Comparison of ENCODE assay signal across 12 cellular contexts in the genomic region with DNA sequence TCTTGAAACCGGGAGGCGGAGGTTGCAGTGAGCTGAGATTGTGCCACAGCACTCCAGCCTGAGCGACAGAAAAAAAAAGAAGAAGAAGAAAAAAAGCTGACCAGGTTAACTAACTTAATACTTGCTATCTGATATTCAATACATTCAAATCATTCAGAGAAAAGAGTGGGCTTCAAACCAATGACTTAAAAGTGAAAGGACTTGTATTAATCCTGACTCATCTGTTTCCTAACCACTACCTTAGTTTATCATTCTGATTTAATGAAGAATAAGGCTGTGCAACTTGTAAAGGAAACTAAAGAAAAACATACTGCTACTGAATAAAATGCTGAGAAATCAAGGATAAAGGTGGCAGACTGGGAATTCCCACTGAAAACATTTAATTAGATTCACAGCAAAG.
DNase-seq lines count a peak whose midpoint lies in the region; ATAC-seq, FAIRE-seq and TF ChIP-seq lines count a peak whose summit lies in the region.
"Had no signal": no experiment of that assay in that cellular context is flagged by ENCODE, and none has a peak within 500 bp of the region (broad histone marks: within the 10 kb centered on the region; RNA-seq: fewer than 3 reads in every experiment).

No MANE protein-coding gene starts in this region.

- H3K4me3 ChIP-seq in CD8-positive, alpha-beta T cell (ENCODE audit: low read depth, low read length): no peak overlapping the region
- no peak overlapping the region for H3K4me3 ChIP-seq in adrenal gland

- peak overlapping the region; percentile 47 for H3K4me3 Mint-ChIP-seq in CD8-positive, alpha-beta T cell
- peak overlapping the region; percentile 70 to 92 (median 86) for H3K4me3 Mint-ChIP-seq in naive B cell

- no peaks in the 10 kb centered on the region for H3K27me3 Mint-ChIP-seq in CD8-positive, alpha-beta T cell (ENCODE audit: low read depth)
- no peaks in the 10 kb centered on the region for H3K27me3 Mint-ChIP-seq in naive B cell

- no peak overlapping the region for H3K27ac ChIP-seq in CD8-positive, alpha-beta T cell (ENCODE audit: low read depth, low read length)
- peak overlapping the region in 1 of 5 donors; percentile 10 for H3K27ac ChIP-seq in adrenal gland

- peaks cover 55% of the 10 kb centered on the region for H3K36me3 Mint-ChIP-seq in CD8-positive, alpha-beta T cell
- H3K36me3 Mint-ChIP-seq in naive B cell: peaks cover 11 to 21% of the 10 kb centered on the region in 2 donors

- no peak for TF ChIP-seq POLR2A in adrenal gland (IDR thresholded peaks at IDR 0.05)

- peaks cover 63% of the 10 kb centered on the region for H3K4me1 Mint-ChIP-seq in CD8-positive, alpha-beta T cell (ENCODE audit: low read depth)
- H3K4me1 Mint-ChIP-seq in naive B cell: peaks cover 39 to 73% (median 57%) of the 10 kb centered on the region in 3 donors

- H3K36me3 ChIP-seq in CD8-positive, alpha-beta T cell (ENCODE audit: insufficient read depth, low read length): no peaks in the 10 kb centered on the region
- no peaks in the 10 kb centered on the region for H3K36me3 ChIP-seq in adrenal gland (replicated peaks in 1 of 2)

- intact Hi-C loops in CD8-positive, alpha-beta T cell (cut with DNase I, micrococcal nuclease): loop anchor here in 1 of 2 experiments (10.0 kb wide), 1 partner anchor 447 kb away; a partner anchor contains a TSS
- intact Hi-C loops in adrenal gland (cut with DNase I): loop anchor here in 1 of 2 donors (10.0 kb wide), 1 partner anchor 47 kb away; no protein-coding TSS in a partner anchor

- H3K9me3 Mint-ChIP-seq in CD8-positive, alpha-beta T cell: no peaks in the 10 kb centered on the region
- H3K9me3 Mint-ChIP-seq in naive B cell: no peaks in the 10 kb centered on the region

- CTCF ChIA-PET in CD8-positive, alpha-beta T cell (lab: Charles Lee): interaction anchor here (0.9 to 1.4 kb wide), 2 partner anchors 44 to 367 kb away, joined by 3 to 4 read pairs; no protein-coding TSS in a partner anchor

- 78 to 95% (median 84%) methylated on average over 3 of the region's 3 CpGs for whole genome bisulfite sequencing in adrenal gland, 4 donors

- ATAC-seq in CD8-positive, alpha-beta T cell: no peak
- ATAC-seq in GM19351 (IDR thresholded peaks at IDR 0.05; ENCODE audit: unreplicated experiment) (peak; percentile 36), naive B cell (ENCODE audit: low read depth in 2 of 2) (no peak), HG03139 (IDR thresholded peaks at IDR 0.05; ENCODE audit: unreplicated experiment) (no peak)

- H3K27me3 ChIP-seq in CD8-positive, alpha-beta T cell (ENCODE audit: insufficient read depth, low read length): no peaks in the 10 kb centered on the region
- H3K27me3 ChIP-seq in adrenal gland: no peaks in the 10 kb centered on the region

- TF ChIP-seq CTCF in CD8-positive, alpha-beta T cell (IDR thresholded peaks at IDR 0.05): no peak
- no peak for TF ChIP-seq CTCF in adrenal gland (IDR thresholded peaks at IDR 0.05)

- H3K4me1 ChIP-seq in CD8-positive, alpha-beta T cell (ENCODE audit: insufficient read depth, low read length): peaks cover 72% of the 10 kb centered on the region
- H3K4me1 ChIP-seq in adrenal gland (replicated peaks in 1 of 2): peaks cover 52 to 80% of the 10 kb centered on the region in 2 donors

- H3K27ac Mint-ChIP-seq in CD8-positive, alpha-beta T cell: peak overlapping the region; percentile 13
- H3K27ac Mint-ChIP-seq in naive B cell: peak overlapping the region in 5 of 6 donors; percentile 72 to 92 (median 87)

- POLR2A ChIA-PET in CD8-positive, alpha-beta T cell (lab: Charles Lee): interaction anchor here (0.7 kb wide), 1 partner anchor 17 kb away, joined by 3 read pairs; no protein-coding TSS in a partner anchor

- no peaks in the 10 kb centered on the region for H3K9me3 ChIP-seq in CD8-positive, alpha-beta T cell (ENCODE audit: low read length)
- no peaks in the 10 kb centered on the region for H3K9me3 ChIP-seq in adrenal gland (replicated peaks in 1 of 3)

- no peak for DNase-seq in CD8-positive, alpha-beta T cell
- DNase-seq in RCC 7860 (ENCODE audit: low spot score) (no peak), naive B cell (no peak), adrenal gland (no peak), NOMO-1 (lab: John Stamatoyannopoulos, UW; ENCODE audit: unreplicated experiment in 2 of 2) (no peak)
- DNase-seq in activated effector memory CD4-positive, alpha-beta T cell treated with anti-CD3 and anti-CD28 coated beads, Interleukin-2, amount 50 U/mL, for 16 hours: no peak
- DNase-seq: activated CD8-positive, alpha-beta memory T cell treated with anti-CD3 and anti-CD28 coated beads, Interleukin-2, amount 50 U/mL, for 48 hours; NCI-H1436 treated with DMSO at 0.1 percent for 48 hours; posterior cingulate gyrus; SHP77 treated with DMSO at 0.1 percent for 48 hours had no signal

- peak; percentile 52 for FAIRE-seq in RCC 7860 (lab: Jason Lieb, UNC)
